In genomic region chr2:197296861-197297260, GRCh38 we compare ENCODE assay signal across 9 cellular contexts. TPM values are rescaled to one million over a fixed set of nuclear protein-coding genes. Genes with fewer than 3 reads are reported as not detected.
A peak's percentile ranks its signal among the peaks of the same experiment; 100 is the strongest.
DNase-seq lines count a peak whose midpoint lies in the region; ATAC-seq, FAIRE-seq and TF ChIP-seq lines count a peak whose summit lies in the region.
"Had no signal": no experiment of that assay in that cellular context is flagged by ENCODE, and none has a peak within 500 bp of the region (broad histone marks: within the 10 kb centered on the region; RNA-seq: fewer than 3 reads in every experiment).

No MANE protein-coding gene starts in this region.

- peaks cover 97% of the 10 kb centered on the region for H3K4me1 Mint-ChIP-seq in activated T-cell treated with anti-CD3 and anti-CD28 coated beads, Interleukin-2, amount 50 U/mL, for 4 hours (ENCODE audit: low read depth)
- peaks cover 97% of the 10 kb centered on the region for H3K4me1 Mint-ChIP-seq in central memory CD8-positive, alpha-beta T cell

- no peak for TF ChIP-seq EP300 in transverse colon (IDR thresholded peaks at IDR 0.05; ENCODE audit: low read depth)

- H3K27ac Mint-ChIP-seq in central memory CD8-positive, alpha-beta T cell (ENCODE audit: low read depth), result peak overlapping the region; percentile 93

- TF ChIP-seq CTCF in OCI-LY7 (conservative IDR thresholded peaks at IDR 0.05; ENCODE audit: low read length) (no peak), transverse colon (IDR thresholded peaks at IDR 0.05) (no peak)

- peak overlapping the region; percentile 93 for H3K4me2 ChIP-seq in OCI-LY7 (ENCODE audit: low read length)

- H3K36me3 ChIP-seq in OCI-LY7 (ENCODE audit: insufficient read depth, low read length), result peaks cover 22% of the 10 kb centered on the region
- no peaks in the 10 kb centered on the region for H3K36me3 ChIP-seq in transverse colon
- H3K36me3 ChIP-seq: adrenal gland had no signal

- H3K4me3 ChIP-seq in OCI-LY7 (ENCODE audit: low read depth, low read length, poor library complexity, severe bottlenecking), result peak overlapping the region; percentile 51
- H3K4me3 ChIP-seq in transverse colon, result no peak overlapping the region
- H3K4me3 ChIP-seq: adrenal gland had no signal

- no peak for DNase-seq in activated T-cell treated with anti-CD3 and anti-CD28 coated beads, Interleukin-2, amount 50 U/mL, for 4 hours
- DNase-seq in activated T-cell treated with anti-CD3 and anti-CD28 coated beads, Interleukin-2, amount 50 U/mL, for 1 hour, result no peak
- peak; percentile 50 for DNase-seq in OCI-LY7 (ENCODE audit: low spot score)
- DNase-seq in central memory CD8-positive, alpha-beta T cell (ENCODE audit: low spot score in 2 of 2), result no peak
- DNase-seq in transverse colon, result no peak
- DNase-seq in amniotic stem cell (lab: John Stamatoyannopoulos, UW), result no peak
- DNase-seq in frontal cortex (ENCODE audit: low spot score in 2 of 2), result no peak
- no peak for DNase-seq in NCI-H82 (lab: John Stamatoyannopoulos, UW)
- DNase-seq: adrenal gland had no signal

- WGBS in transverse colon (ENCODE audit: low coverage in 1 of 2), 2 donors, result 64 to 65% methylated on average over 2 of the region's 2 CpGs

- H3K4me3 Mint-ChIP-seq in activated T-cell treated with anti-CD3 and anti-CD28 coated beads, Interleukin-2, amount 50 U/mL, for 4 hours, result peak overlapping the region; percentile 53
- peak overlapping the region; percentile 58 for H3K4me3 Mint-ChIP-seq in central memory CD8-positive, alpha-beta T cell

- no TSS peak for BruUV-seq in OCI-LY7 (replicated peaks; lab: Mats Ljungman, UMichigan)

- H3K27me3 Mint-ChIP-seq in activated T-cell treated with anti-CD3 and anti-CD28 coated beads, Interleukin-2, amount 50 U/mL, for 4 hours (ENCODE audit: low read depth), result no peaks in the 10 kb centered on the region
- H3K27me3 Mint-ChIP-seq in central memory CD8-positive, alpha-beta T cell, result no peaks in the 10 kb centered on the region

- no peak for TF ChIP-seq POLR2A in transverse colon (IDR thresholded peaks at IDR 0.05)

- POLR2A ChIA-PET in OCI-LY7 (lab: Charles Lee), result interaction anchor here (0.5 to 6.7 kb wide), 9 partner anchors 10 to 98 kb away, joined by 3 to 128 read pairs (median 6); partner anchors contain the start of gene ANKRD44

- no peak for ATAC-seq in activated T-cell treated with anti-CD3 and anti-CD28 coated beads, Interleukin-2, amount 50 U/mL, for 4 hours
- no peak for ATAC-seq in central memory CD8-positive, alpha-beta T cell (replicated peaks; ENCODE audit: extremely low read depth, poor library complexity, severe bottlenecking)

- no peaks in the 10 kb centered on the region for H3K9me2 ChIP-seq in OCI-LY7 (ENCODE audit: insufficient read depth, low read length)

- peaks cover 4% of the 10 kb centered on the region for H3K9me3 Mint-ChIP-seq in activated T-cell treated with anti-CD3 and anti-CD28 coated beads, Interleukin-2, amount 50 U/mL, for 4 hours
- H3K9me3 Mint-ChIP-seq in central memory CD8-positive, alpha-beta T cell, result no peaks in the 10 kb centered on the region

- peak overlapping the region; percentile 41; the same call in 1 of the 2 replicates for H2AFZ ChIP-seq in OCI-LY7 (ENCODE audit: low read length)

- H3K4me1 ChIP-seq in OCI-LY7 (ENCODE audit: insufficient read depth, low read length, poor library complexity, severe bottlenecking), result peaks cover 91% of the 10 kb centered on the region
- peaks cover 6 to 43% (median 9%) of the 10 kb centered on the region in 4 donors for H3K4me1 ChIP-seq in transverse colon

- H3K9me3 ChIP-seq in OCI-LY7 (ENCODE audit: low read length) (no peaks in the 10 kb centered on the region), transverse colon (no peaks in the 10 kb centered on the region)
- H3K9me3 ChIP-seq: adrenal gland had no signal

- no peaks in the 10 kb centered on the region for H3K27me3 ChIP-seq in transverse colon
- H3K27me3 ChIP-seq: adrenal gland had no signal

- peaks cover 100% of the 10 kb centered on the region for H3K79me2 ChIP-seq in OCI-LY7 (ENCODE audit: insufficient read depth, low read depth, low read length)

- peak overlapping the region; percentile 91 for H3K27ac ChIP-seq in OCI-LY7 (ENCODE audit: low read depth, low read length, poor library complexity, severe bottlenecking)
- peak overlapping the region; percentile 26 to 61 (median 36) for H3K27ac ChIP-seq in transverse colon
- H3K27ac ChIP-seq: adrenal gland had no signal

- in situ Hi-C loops in transverse colon (cut with MboI; ENCODE audit: low pct_ligation_motif_present in 1 of 4, low pct_unique_long_range_greater_than_20kb in 1 of 4, low sequenced_read_pairs in 3 of 4), result no loop called here

- FAIRE-seq in frontal cortex (lab: Jason Lieb, UNC), result no peak

- CTCF ChIA-PET in OCI-LY7 (lab: Charles Lee; ENCODE audit: unreplicated experiment), result no interaction called here

- no peaks in the 10 kb centered on the region for H4K20me1 ChIP-seq in OCI-LY7 (ENCODE audit: insufficient read depth, low read length)

- intact Hi-C loops in OCI-LY7 (cut with micrococcal nuclease; ENCODE audit: unreplicated experiment) (loop anchor here (1.0 to 10.0 kb wide), 3 partner anchors 10 to 1122 kb away; partner anchors contain the start of gene STK17B), transverse colon (cut with DNase I; ENCODE audit: low total_unique reads) (no loop called here)

- H3K36me3 Mint-ChIP-seq in activated T-cell treated with anti-CD3 and anti-CD28 coated beads, Interleukin-2, amount 50 U/mL, for 4 hours (ENCODE audit: insufficient read depth), result peaks cover 27% of the 10 kb centered on the region
- peaks cover 36% of the 10 kb centered on the region for H3K36me3 Mint-ChIP-seq in central memory CD8-positive, alpha-beta T cell (ENCODE audit: insufficient read depth)

RNA-seq across cellular contexts. Expression of gene ANKRD44, which starts 13.7 kb away (rescaled TPM):
- total RNA-seq in activated T-cell treated with anti-CD3 and anti-CD28 coated beads, Interleukin-2, amount 50 U/mL, for 4 hours, result 10 to 100 TPM; 75.0 to 91.5 (median 78.3) TPM
- total RNA-seq in OCI-LY7 (2014; rRNA removed; shearing (Covaris generic)), result 70.3 and 73.7 TPM in 2 replicates
- 69.4 and 86.6 TPM in 2 replicates for total RNA-seq in OCI-LY7 (2022)
- 10 to 100 TPM; 13.9 to 46.8 (median 27.5) TPM for total RNA-seq in transverse colon
- total RNA-seq in frontal cortex, result 101 TPM
